In genomic region chr12:68808388-68809189, GRCh38 we compare ENCODE assay signal across 8 cellular contexts. TPM values are rescaled to one million over a fixed set of nuclear protein-coding genes. Genes with fewer than 3 reads are reported as not detected.
DNase-seq lines count a peak whose midpoint lies in the region; ATAC-seq and TF ChIP-seq lines count a peak whose summit lies in the region.

No MANE protein-coding gene starts in this region.

- H3K4me2 ChIP-seq in SU-DHL-6 (ENCODE audit: low read depth, low read length, poor library complexity, severe bottlenecking) = peak overlapping the region; percentile 80

- H3K27ac ChIP-seq in SU-DHL-6 (ENCODE audit: low read depth, low read length) = peak overlapping the region; percentile 98
- H3K27ac ChIP-seq in heart left ventricle = peak overlapping the region; percentile 92 to 100 (median 96)
- H3K27ac ChIP-seq in upper lobe of left lung = peak overlapping the region; percentile 96 to 99 (median 97)

- peaks cover 32% of the 10 kb centered on the region for H3F3A ChIP-seq in SU-DHL-6 (ENCODE audit: insufficient read depth)

- TF ChIP-seq POLR2A in heart left ventricle (IDR thresholded peaks at IDR 0.05) (no peak), upper lobe of left lung (IDR thresholded peaks at IDR 0.05) (peak in 2 of 4 donors; percentile 45 to 74)

- H3K9me3 ChIP-seq in SU-DHL-6 (ENCODE audit: insufficient read depth, low read length) (no peaks in the 10 kb centered on the region), adipocyte (ENCODE audit: control insufficient read depth, low read length) (no peaks in the 10 kb centered on the region), heart left ventricle (peaks cover 0 to 5% (median 0%) of the 10 kb centered on the region in 12 donors), upper lobe of left lung (no peaks in the 10 kb centered on the region)

- TF ChIP-seq EP300 in upper lobe of left lung (IDR thresholded peaks at IDR 0.05) = no peak

- ATAC-seq in HG02759 (IDR thresholded peaks at IDR 0.05; ENCODE audit: unreplicated experiment) = peak; percentile 59
- ATAC-seq in heart left ventricle = peak; percentile 46 to 81 (median 78)
- ATAC-seq in upper lobe of left lung (ENCODE audit: low FRiP score in 2 of 2) = peak; percentile 86 to 89

- no peak overlapping the region for H2AFZ ChIP-seq in SU-DHL-6 (ENCODE audit: low read depth, low read length, severe bottlenecking)

- H3K4me1 ChIP-seq in adipocyte (ENCODE audit: control insufficient read depth, insufficient read depth, low read length) (peaks cover 30% of the 10 kb centered on the region), heart left ventricle (peaks cover 0 to 55% (median 13%) of the 10 kb centered on the region in 12 donors), upper lobe of left lung (peaks cover 16 to 42% (median 24%) of the 10 kb centered on the region in 4 donors)

- no peaks in the 10 kb centered on the region for H3K9me2 ChIP-seq in SU-DHL-6 (replicated peaks; ENCODE audit: insufficient read depth, low read length)

- DNase-seq in NCI-H1105 treated with DMSO at 0.1 percent for 48 hours (lab: John Stamatoyannopoulos, UW) (peak; percentile 98), adipocyte (ENCODE audit: low read depth) (peak; percentile 95), heart left ventricle (peak; percentile 71 to 86 (median 77)), posterior cingulate gyrus (peak in 9 of 10 donors; percentile 28 to 90 (median 38)), upper lobe of left lung (peak; percentile 85 to 92)

- TF ChIP-seq CTCF in GM12875 (IDR thresholded peaks at IDR 0.05; ENCODE audit: borderline replicate concordance, insufficient read depth, low read depth, low read length) (no peak), SU-DHL-6 (IDR thresholded peaks at IDR 0.05; ENCODE audit: insufficient read depth, low read length, poor library complexity, severe bottlenecking) (no peak), heart left ventricle (IDR thresholded peaks at IDR 0.05) (peak in 1 of 12 donors; percentile 8), upper lobe of left lung (IDR thresholded peaks at IDR 0.05) (peak in 2 of 6 experiments; percentile 4 to 12)

- 0 to 1% (median 1%) methylated on average over 19 to 61 of the region's 61 CpGs for WGBS in heart left ventricle, 4 donors
- WGBS in upper lobe of left lung, 2 donors = 0% methylated on average over 23 to 24 of the region's 61 CpGs

- H4K20me1 ChIP-seq in SU-DHL-6 (ENCODE audit: low read depth, low read length) = 0 out of 2 replicates have a peak, but pooled peaks cover 11% of the 10 kb centered on the region

- intact Hi-C loops in heart left ventricle (cut with DNase I) = loop anchor here in 9 of 10 donors (2.0 to 10.0 kb wide), 5 partner anchors 61 to 474 kb away; partner anchors contain the start of genes SLC35E3 (in 7 of the 9) and MDM1 (in 1 of the 9)
- intact Hi-C loops in posterior cingulate gyrus (cut with DNase I) = loop anchor here (1.0 to 10.0 kb wide), 3 partner anchors 62 to 474 kb away; partner anchors contain the start of genes MDM1, RAP1B and SLC35E3

- H3K79me2 ChIP-seq in SU-DHL-6 (ENCODE audit: insufficient read depth, low read length) = peaks cover 49% of the 10 kb centered on the region

- H3K27me3 ChIP-seq in SU-DHL-6 (ENCODE audit: low read length) (no peaks in the 10 kb centered on the region), adipocyte (replicated peaks; ENCODE audit: control insufficient read depth, insufficient read depth, low read length) (no peaks in the 10 kb centered on the region), heart left ventricle (no peaks in the 10 kb centered on the region), upper lobe of left lung (no peaks in the 10 kb centered on the region)

- peak overlapping the region; percentile 75 for H3K4me3 ChIP-seq in GM12875 (ENCODE audit: low read depth, low read length)
- peak overlapping the region; percentile 91 for H3K4me3 ChIP-seq in SU-DHL-6 (ENCODE audit: insufficient read depth, low read length, poor library complexity, severe bottlenecking)
- peak overlapping the region; percentile 81 for H3K4me3 ChIP-seq in adipocyte (ENCODE audit: low read length)
- peak overlapping the region; percentile 71 to 98 (median 87) for H3K4me3 ChIP-seq in heart left ventricle
- H3K4me3 ChIP-seq in upper lobe of left lung = peak overlapping the region; percentile 71 to 92 (median 85)

- H3K36me3 ChIP-seq in SU-DHL-6 (ENCODE audit: low read length) = peaks cover 27% of the 10 kb centered on the region
- peaks cover 33% of the 10 kb centered on the region for H3K36me3 ChIP-seq in adipocyte (ENCODE audit: control insufficient read depth, insufficient read depth, low read length, severe bottlenecking)
- peaks cover 0 to 48% (median 38%) of the 10 kb centered on the region in 9 donors for H3K36me3 ChIP-seq in heart left ventricle
- peaks cover 5 to 31% (median 13%) of the 10 kb centered on the region in 4 donors for H3K36me3 ChIP-seq in upper lobe of left lung

- H3K9ac ChIP-seq in SU-DHL-6 (ENCODE audit: low read length) (peak overlapping the region; percentile 100), adipocyte (ENCODE audit: low read length) (peak overlapping the region; percentile 100)

RNA-seq across cellular contexts. Expression of gene MDM2, which starts 0.6 kb away (rescaled TPM):
- total RNA-seq in heart left ventricle = 10 to 100 TPM; 41.0 to 78.8 (median 50.9) TPM
- 10 to 100 TPM; 16.2 to 46.9 TPM for polyA plus RNA-seq in heart left ventricle
- total RNA-seq in upper lobe of left lung = 100 to 1,000 TPM in 3 of 6 donors, 10 to 100 TPM in 3; 64.6 to 162 (median 108) TPM

Comparison
In these comparisons a context has a peak if more than half of its experiments do, and no peak if none do; other contexts are left out.
1. Peak in every context shown above with its lines: DNase-seq, ATAC-seq, H3K4me3 ChIP-seq and H3K27ac ChIP-seq.
2. DNase-seq: peak in every context shown above with its lines; median percentile 98 in NCI-H1105 treated with DMSO at 0.1 percent for 48 hours; 95 in adipocyte; 88 in upper lobe of left lung; 77 in heart left ventricle; 38 in posterior cingulate gyrus.